Comparison of ENCODE assay signal across 8 cellular contexts in the genomic region with DNA sequence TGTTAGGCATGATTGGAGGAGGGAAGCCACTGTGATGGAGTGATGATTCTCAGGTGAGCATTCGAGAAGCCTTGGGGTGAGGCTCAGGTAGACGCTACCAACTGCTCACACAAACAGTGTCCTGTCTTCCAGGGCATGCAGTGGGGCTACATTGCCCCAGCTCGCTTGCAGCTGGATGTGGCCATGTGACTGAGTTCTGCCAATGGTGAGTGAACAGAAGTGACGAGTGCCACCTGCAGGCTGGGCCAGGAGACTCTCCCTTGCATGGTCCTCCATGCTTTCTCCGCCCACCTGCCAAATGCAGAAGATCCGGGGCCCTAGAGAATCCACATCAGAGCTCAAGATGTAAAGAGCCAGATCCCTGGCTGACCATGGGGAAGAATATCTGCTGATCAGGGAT.
DNase-seq lines count a peak whose midpoint lies in the region; ATAC-seq and TF ChIP-seq lines count a peak whose summit lies in the region.

No MANE protein-coding gene starts in this region.

- H3K27ac Mint-ChIP-seq in activated naive CD8-positive, alpha-beta T cell treated with anti-CD3 and anti-CD28 coated beads, Interleukin-2, amount 10 ng/mL, durations not matched to agents 7 days and 5 days: no peak overlapping the region
- H3K27ac Mint-ChIP-seq in osteocyte (ENCODE audit: unreplicated experiment): no peak overlapping the region

- peak; percentile 31 for TF ChIP-seq CTCF in osteocyte (IDR thresholded peaks at IDR 0.05)

- no peak overlapping the region for H3K4me3 Mint-ChIP-seq in activated naive CD8-positive, alpha-beta T cell treated with anti-CD3 and anti-CD28 coated beads, Interleukin-2, amount 10 ng/mL, durations not matched to agents 7 days and 5 days
- no peak overlapping the region for H3K4me3 Mint-ChIP-seq in osteocyte (ENCODE audit: unreplicated experiment)

- no peaks in the 10 kb centered on the region for H3K36me3 Mint-ChIP-seq in activated naive CD8-positive, alpha-beta T cell treated with anti-CD3 and anti-CD28 coated beads, Interleukin-2, amount 10 ng/mL, durations not matched to agents 7 days and 5 days
- no peaks in the 10 kb centered on the region for H3K36me3 Mint-ChIP-seq in osteocyte (ENCODE audit: unreplicated experiment)

- DNase-seq in DMS 273 (lab: John Stamatoyannopoulos, UW; ENCODE audit: unreplicated experiment): peak; percentile 15
- no peak for DNase-seq in DMS 273 treated with DMSO at 0.1 percent for 48 hours (lab: John Stamatoyannopoulos, UW)
- peak; percentile 40 for DNase-seq in MV-4-11 (lab: John Stamatoyannopoulos, UW)
- peak; percentile 54 for DNase-seq in activated naive CD8-positive, alpha-beta T cell treated with anti-CD3 and anti-CD28 coated beads, Interleukin-2, amount 10 ng/mL, durations not matched to agents 7 days and 5 days
- no peak for DNase-seq in osteocyte (ENCODE audit: extremely low spot score, unreplicated experiment)
- DNase-seq in activated CD4-positive, CD25-positive, alpha-beta regulatory T cell (lab: John Stamatoyannopoulos, UW): no peak
- no peak for DNase-seq in globus pallidus (ENCODE audit: low spot score)
- DNase-seq in AG20443 (ENCODE audit: low spot score): no peak

- no peaks in the 10 kb centered on the region for H3K9me3 Mint-ChIP-seq in activated naive CD8-positive, alpha-beta T cell treated with anti-CD3 and anti-CD28 coated beads, Interleukin-2, amount 10 ng/mL, durations not matched to agents 7 days and 5 days
- H3K9me3 Mint-ChIP-seq in osteocyte (ENCODE audit: unreplicated experiment): no peaks in the 10 kb centered on the region

- ATAC-seq in activated naive CD8-positive, alpha-beta T cell treated with anti-CD3 and anti-CD28 coated beads, Interleukin-2, amount 10 ng/mL, durations not matched to agents 7 days and 5 days (ENCODE audit: low read depth): peak; percentile 68

- peaks cover 9% of the 10 kb centered on the region for H3K27me3 Mint-ChIP-seq in activated naive CD8-positive, alpha-beta T cell treated with anti-CD3 and anti-CD28 coated beads, Interleukin-2, amount 10 ng/mL, durations not matched to agents 7 days and 5 days
- H3K27me3 Mint-ChIP-seq in osteocyte (ENCODE audit: unreplicated experiment): peaks cover 16% of the 10 kb centered on the region

- POLR2A ChIA-PET in activated naive CD8-positive, alpha-beta T cell treated with anti-CD3 and anti-CD28 coated beads, Interleukin-2, amount 10 ng/mL, durations not matched to agents 7 days and 5 days (lab: Charles Lee): no interaction called here

- no peaks in the 10 kb centered on the region for H3K4me1 Mint-ChIP-seq in activated naive CD8-positive, alpha-beta T cell treated with anti-CD3 and anti-CD28 coated beads, Interleukin-2, amount 10 ng/mL, durations not matched to agents 7 days and 5 days
- no peaks in the 10 kb centered on the region for H3K4me1 Mint-ChIP-seq in osteocyte (ENCODE audit: unreplicated experiment)

Comparison
In these comparisons a context has a peak if more than half of its experiments do, and no peak if none do; other contexts are left out.
1. DNase-seq: peak in DMS 273 (single experiment), MV-4-11 (single experiment) and activated naive CD8-positive, alpha-beta T cell treated with anti-CD3 and anti-CD28 coated beads, Interleukin-2, amount 10 ng/mL, durations not matched to agents 7 days and 5 days (single experiment); none in DMS 273 treated with DMSO at 0.1 percent for 48 hours (single experiment), osteocyte (single experiment), activated CD4-positive, CD25-positive, alpha-beta regulatory T cell (0 of 4), globus pallidus (single experiment) and AG20443 (single experiment).